ENCODE assay signal across 10 cellular contexts in genomic region chr2:171431677-171432167, GRCh38. TPM values are rescaled to one million over a fixed set of nuclear protein-coding genes. Genes with fewer than 3 reads are reported as not detected.
DNase-seq lines count a peak whose midpoint lies in the region; ATAC-seq, FAIRE-seq and TF ChIP-seq lines count a peak whose summit lies in the region.
"Had no signal": no experiment of that assay in that cellular context is flagged by ENCODE, and none has a peak within 500 bp of the region (broad histone marks: within the 10 kb centered on the region; RNA-seq: fewer than 3 reads in every experiment).

No MANE protein-coding gene starts in this region.

- 0 out of 2 replicates have a peak, but pooled peaks cover 3% of the 10 kb centered on the region for H3K36me3 ChIP-seq in Caco-2 (ENCODE audit: control insufficient read depth, insufficient read depth, low read length)
- no peaks in the 10 kb centered on the region for H3K36me3 ChIP-seq in astrocyte (ENCODE audit: insufficient read depth, low read length)

- H3K9me3 Mint-ChIP-seq in Caco-2 (ENCODE audit: unreplicated experiment) (no peaks in the 10 kb centered on the region), HFFc6 (peaks cover 21% of the 10 kb centered on the region), astrocyte (ENCODE audit: unreplicated experiment) (peaks cover 2% of the 10 kb centered on the region), neural crest cell (no peaks in the 10 kb centered on the region)
- no peaks in the 10 kb centered on the region for H3K9me3 Mint-ChIP-seq in effector memory CD8-positive, alpha-beta T cell
- H3K9me3 Mint-ChIP-seq: CD8-positive, alpha-beta T cell had no signal

- H3K27me3 Mint-ChIP-seq in Caco-2 (ENCODE audit: insufficient read depth, unreplicated experiment) (no peaks in the 10 kb centered on the region), HFFc6 (ENCODE audit: insufficient read depth) (no peaks in the 10 kb centered on the region), astrocyte (ENCODE audit: low read depth, unreplicated experiment) (no peaks in the 10 kb centered on the region), neural crest cell (ENCODE audit: low read depth) (no peaks in the 10 kb centered on the region)
- no peaks in the 10 kb centered on the region for H3K27me3 Mint-ChIP-seq in effector memory CD8-positive, alpha-beta T cell

- peaks cover 35% of the 10 kb centered on the region for H3K79me2 ChIP-seq in astrocyte (ENCODE audit: insufficient read depth, low read length)

- H3K9ac ChIP-seq in astrocyte (ENCODE audit: low read length), result no peak overlapping the region

- no peak overlapping the region for H3K4me3 ChIP-seq in Caco-2 (ENCODE audit: low read depth, low read length)
- no peak overlapping the region for H3K4me3 ChIP-seq in astrocyte (ENCODE audit: insufficient read depth, low read depth, low read length)

- no peaks in the 10 kb centered on the region; the same call in none of the 2 replicates for H3K9me3 ChIP-seq in Caco-2
- peaks cover 10% of the 10 kb centered on the region for H3K9me3 ChIP-seq in astrocyte (ENCODE audit: insufficient read depth, low read depth, low read length)

- FAIRE-seq in astrocyte (lab: Jason Lieb, UNC), result no peak

- H4K20me1 ChIP-seq in astrocyte (ENCODE audit: insufficient read depth, low read length), result no peaks in the 10 kb centered on the region

- POLR2A ChIA-PET in Caco-2 (lab: Charles Lee), result no interaction called here

- H3K27ac Mint-ChIP-seq in Caco-2 (ENCODE audit: unreplicated experiment), result peak overlapping the region; percentile 98
- peak overlapping the region; percentile 9; the same call in 1 of the 2 replicates for H3K27ac Mint-ChIP-seq in HFFc6
- peak overlapping the region; percentile 21 for H3K27ac Mint-ChIP-seq in astrocyte (ENCODE audit: unreplicated experiment)
- no peak overlapping the region for H3K27ac Mint-ChIP-seq in neural crest cell (ENCODE audit: unreplicated experiment)
- H3K27ac Mint-ChIP-seq in effector memory CD8-positive, alpha-beta T cell, result no peak overlapping the region
- H3K27ac Mint-ChIP-seq: CD8-positive, alpha-beta T cell had no signal

- H3K4me2 ChIP-seq in astrocyte (ENCODE audit: low read length), result no peak overlapping the region

- H3K4me3 Mint-ChIP-seq in Caco-2 (ENCODE audit: unreplicated experiment) (peak overlapping the region; percentile 90), HFFc6 (no peak overlapping the region; the same call in 1 of the 2 replicates), astrocyte (ENCODE audit: unreplicated experiment) (no peak overlapping the region), neural crest cell (peak overlapping the region; percentile 89)
- peak overlapping the region in 1 of 2 donors; percentile 87 for H3K4me3 Mint-ChIP-seq in effector memory CD8-positive, alpha-beta T cell
- H3K4me3 Mint-ChIP-seq: CD8-positive, alpha-beta T cell had no signal

- intact Hi-C loops in Caco-2 (cut with micrococcal nuclease; ENCODE audit: unreplicated experiment), result loop anchor here (2.0 to 5.0 kb wide), 3 partner anchors 91 to 503 kb away; partner anchors contain the start of genes CYBRD1 and GORASP2

- CTCF ChIA-PET in Caco-2 (lab: Charles Lee), result interaction anchor here (1.1 kb wide), 1 partner anchor 345 kb away, joined by 4 read pairs; no protein-coding TSS in a partner anchor

- no peak for DNase-seq in Caco-2
- DNase-seq in HFFc6, result no peak
- no peak for DNase-seq in astrocyte (ENCODE audit: low read depth)
- DNase-seq in neural crest cell (ENCODE audit: low read depth, low spot score), result no peak
- DNase-seq in effector memory CD8-positive, alpha-beta T cell, result no peak
- DNase-seq in COR-L47 (lab: John Stamatoyannopoulos, UW), result no peak
- DNase-seq: caudate nucleus; CD8-positive, alpha-beta T cell had no signal

- peaks cover 7% of the 10 kb centered on the region for H3K4me1 ChIP-seq in Caco-2
- peaks cover 9% of the 10 kb centered on the region for H3K4me1 ChIP-seq in astrocyte (ENCODE audit: insufficient read depth, low read length)

- peaks cover 20% of the 10 kb centered on the region for H3K4me1 Mint-ChIP-seq in Caco-2 (ENCODE audit: low read depth, unreplicated experiment)
- H3K4me1 Mint-ChIP-seq in HFFc6 (ENCODE audit: low read depth), result peaks cover 32% of the 10 kb centered on the region
- peaks cover 20% of the 10 kb centered on the region for H3K4me1 Mint-ChIP-seq in astrocyte (ENCODE audit: low read depth, unreplicated experiment)
- H3K4me1 Mint-ChIP-seq in neural crest cell, result peaks cover 31% of the 10 kb centered on the region
- peaks cover 15 to 24% of the 10 kb centered on the region in 2 donors for H3K4me1 Mint-ChIP-seq in effector memory CD8-positive, alpha-beta T cell (ENCODE audit: low read depth in 2 of 2)

- H3K27ac ChIP-seq in astrocyte (ENCODE audit: low read depth, low read length), result no peak overlapping the region

- no peak for TF ChIP-seq CTCF in Caco-2 (IDR thresholded peaks at IDR 0.05; ENCODE audit: insufficient read depth in 1 of 2, low read depth in 1 of 2, low read length in 1 of 2, severe bottlenecking in 1 of 2, unreplicated experiment in 1 of 2)
- TF ChIP-seq CTCF in HFFc6 (IDR thresholded peaks at IDR 0.05), result no peak
- no peak for TF ChIP-seq CTCF in astrocyte (IDR thresholded peaks at IDR 0.05; ENCODE audit: insufficient read depth, low read depth, low read length)
- TF ChIP-seq CTCF in neural crest cell (conservative IDR thresholded peaks at IDR 0.05), result no peak

- peaks cover 18% of the 10 kb centered on the region for H3K36me3 Mint-ChIP-seq in Caco-2 (ENCODE audit: insufficient read depth, unreplicated experiment)
- peaks cover 35% of the 10 kb centered on the region for H3K36me3 Mint-ChIP-seq in HFFc6 (ENCODE audit: low read depth)
- H3K36me3 Mint-ChIP-seq in astrocyte (ENCODE audit: low read depth, unreplicated experiment), result peaks cover 6% of the 10 kb centered on the region
- H3K36me3 Mint-ChIP-seq in neural crest cell (ENCODE audit: low read depth), result peaks cover 9% of the 10 kb centered on the region
- peaks cover 20% of the 10 kb centered on the region for H3K36me3 Mint-ChIP-seq in effector memory CD8-positive, alpha-beta T cell (ENCODE audit: insufficient read depth)

- BruUV-seq in Caco-2 (replicated peaks; lab: Mats Ljungman, UMichigan), result no TSS peak

- no peak overlapping the region for H2AFZ ChIP-seq in astrocyte (ENCODE audit: low read depth, low read length)

- no peaks in the 10 kb centered on the region for H3K27me3 ChIP-seq in Caco-2 (replicated peaks; ENCODE audit: control insufficient read depth, insufficient read depth, low read length)
- H3K27me3 ChIP-seq in astrocyte (ENCODE audit: insufficient read depth, low read length), result no peaks in the 10 kb centered on the region

- no peak for ATAC-seq in effector memory CD8-positive, alpha-beta T cell (replicated peaks)
- ATAC-seq in GM18867 (IDR thresholded peaks at IDR 0.05; ENCODE audit: unreplicated experiment) (no peak), GM19452 (IDR thresholded peaks at IDR 0.05; ENCODE audit: unreplicated experiment) (no peak)
- ATAC-seq: CD8-positive, alpha-beta T cell had no signal

RNA-seq across cellular contexts. Expression of gene METTL8, which starts 2.1 kb away (rescaled TPM):
- total RNA-seq in Caco-2 (2022), result 25.7 and 28.5 TPM in 2 replicates
- 10 to 100 TPM; 17.7 to 26.2 (median 22.3) TPM for total RNA-seq in HFFc6 (2021; fragmentation: NEBNext Ultra II Directional; extraction: Animal tissue kit (Norgen Biotek cat#: 25700))
- 32.4 and 40.4 TPM in 2 replicates for total RNA-seq in astrocyte
- total RNA-seq in neural crest cell, result 21.6 and 27.7 TPM in 2 replicates

RNA-seq across cellular contexts. Expression of gene DCAF17, which starts 2.3 kb away (rescaled TPM):
- total RNA-seq in Caco-2 (2022) (20.8 and 22.7 TPM in 2 replicates), astrocyte (21.4 and 25.2 TPM in 2 replicates), neural crest cell (21.6 and 22.4 TPM in 2 replicates)
- 10 to 100 TPM; 12.8 to 17.6 (median 15.2) TPM for total RNA-seq in HFFc6 (2021; fragmentation: NEBNext Ultra II Directional; extraction: Animal tissue kit (Norgen Biotek cat#: 25700))

Comparison
In these comparisons a context has a peak if more than half of its experiments do, and no peak if none do; other contexts are left out.
1. H3K27ac Mint-ChIP-seq: peak in Caco-2 (single experiment), HFFc6 (single experiment) and astrocyte (single experiment); none in neural crest cell (single experiment) and effector memory CD8-positive, alpha-beta T cell (0 of 2).
2. H3K4me3 Mint-ChIP-seq: peak in Caco-2 (single experiment) and neural crest cell (single experiment); none in HFFc6 (single experiment) and astrocyte (single experiment).